In genomic region chr11:15826826-15827225, GRCh38 we compare ENCODE assay signal across 8 cellular contexts.
DNase-seq lines count a peak whose midpoint lies in the region; ATAC-seq, FAIRE-seq and TF ChIP-seq lines count a peak whose summit lies in the region.

No MANE protein-coding gene starts in this region.

- H3K4me1 ChIP-seq in upper lobe of right lung = peaks cover 13% of the 10 kb centered on the region

- no peak overlapping the region for H3K4me3 ChIP-seq in upper lobe of right lung

- TF ChIP-seq POLR2A in GM12891 (IDR thresholded peaks at IDR 0.05; ENCODE audit: low read depth, low read length) = no peak

- no peak for FAIRE-seq in GM12891 (lab: Jason Lieb, UNC)

- no peaks in the 10 kb centered on the region for H3K9me3 ChIP-seq in upper lobe of right lung

- TF ChIP-seq CTCF in AG09319 (IDR thresholded peaks at IDR 0.05; ENCODE audit: low read depth, low read length) = peak; percentile 30
- peak; percentile 53 for TF ChIP-seq CTCF in upper lobe of right lung (IDR thresholded peaks at IDR 0.05)

- H3K27ac ChIP-seq in upper lobe of right lung = no peak overlapping the region

- DNase-seq in AG09319 (ENCODE audit: extremely low read depth, low read depth) (no peak), GM12891 (ENCODE audit: insufficient read length, low spot score) (peak; percentile 5), HT1080 (ENCODE audit: low read depth) (peak; percentile 48), iPS-NIHi7 (ENCODE audit: extremely low spot score) (peak; percentile 92), upper lobe of right lung (peak; percentile 67), NOMO-1 (lab: John Stamatoyannopoulos, UW; ENCODE audit: unreplicated experiment in 2 of 2) (no peak), DMS153 treated with DMSO at 0.1 percent for 48 hours (lab: John Stamatoyannopoulos, UW; ENCODE audit: unreplicated experiment) (no peak)
- peak; percentile 19 to 30 for DNase-seq in activated CD4-positive, alpha-beta T cell treated with anti-CD3 and anti-CD28 coated beads, Interleukin-2, amount 50 U/mL, for 48 hours

- H3K27me3 ChIP-seq in upper lobe of right lung = no peaks in the 10 kb centered on the region

- ATAC-seq in upper lobe of right lung = peak; percentile 76

- intact Hi-C loops in upper lobe of right lung (cut with DNase I) = no loop called here

- H3K36me3 ChIP-seq in upper lobe of right lung = no peaks in the 10 kb centered on the region

TF ChIP-seq in GM12891, 5 proteins besides CTCF, POLR2A, EP300 and RAD21:
- no peak for TF ChIP-seq PAX5 (IDR thresholded peaks at IDR 0.05; ENCODE audit: insufficient read depth, low read length, severe bottlenecking)

Comparison
In these comparisons a context has a peak if more than half of its experiments do, and no peak if none do; other contexts are left out.
1. DNase-seq: peak in GM12891 (single experiment), HT1080 (single experiment), activated CD4-positive, alpha-beta T cell treated with anti-CD3 and anti-CD28 coated beads, Interleukin-2, amount 50 U/mL, for 48 hours (2 of 2), iPS-NIHi7 (single experiment) and upper lobe of right lung (single experiment); none in AG09319 (single experiment), NOMO-1 (0 of 2) and DMS153 treated with DMSO at 0.1 percent for 48 hours (single experiment).